19 cellular contexts compared by ENCODE assay signal in the genomic region with DNA sequence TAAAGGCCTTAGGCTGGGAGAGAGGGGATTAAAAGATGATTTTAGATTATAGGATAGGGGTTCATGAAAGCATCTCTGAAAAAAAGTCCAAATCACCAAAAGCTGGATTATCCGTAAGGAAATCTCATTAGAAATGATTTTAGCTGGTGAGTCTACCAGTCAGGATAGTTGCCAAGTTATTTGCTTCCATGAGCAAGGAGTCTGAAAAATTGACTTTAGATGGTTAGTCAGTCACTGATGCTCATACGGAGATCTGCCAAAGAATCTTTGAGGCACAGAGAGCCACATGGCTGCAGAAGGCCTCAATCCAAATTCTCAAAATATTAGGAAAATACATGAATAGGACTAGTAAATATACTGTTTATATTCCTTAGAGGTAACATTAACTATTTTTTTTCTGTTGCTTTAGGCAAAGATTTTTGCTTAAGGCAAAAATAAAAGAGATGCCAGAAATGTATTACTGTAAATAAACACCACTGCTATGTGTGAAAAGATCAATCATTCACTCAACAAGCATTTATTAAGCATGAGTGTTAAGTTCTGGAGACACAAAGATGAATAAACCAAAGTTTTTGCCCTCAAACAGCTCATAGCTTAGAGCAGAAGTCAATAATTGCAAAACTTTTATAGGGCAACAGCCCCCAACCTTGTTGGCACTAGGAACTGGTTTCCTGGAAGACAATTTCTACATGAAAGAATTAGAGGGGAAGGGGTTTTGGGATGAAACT.
"Had no signal": no experiment of that assay in that cellular context is flagged by ENCODE, and none has a peak within 500 bp of the region (broad histone marks: within the 10 kb centered on the region; RNA-seq: fewer than 3 reads in every experiment).

No MANE protein-coding gene starts in this region.

- H3K4me3 ChIP-seq: dorsolateral prefrontal cortex, left lung, mucosa of descending colon, psoas muscle, suprapubic skin had no signal

- DNase-seq: activated CD4-positive, alpha-beta T cell treated with anti-CD3 and anti-CD28 coated beads, Interleukin-2, amount 50 U/mL, for 1 hour; activated effector memory CD4-positive, alpha-beta T cell treated with Interleukin-2 at 50 U/mL for 16 hours; amygdala; dorsolateral prefrontal cortex; foreskin melanocyte; head of caudate nucleus; left lung; mucosa of descending colon; natural killer cell; occipital lobe; psoas muscle; stimulated activated CD4-positive, alpha-beta T cell treated with anti-CD3 and anti-CD28 coated beads, Interleukin-12 subunit alpha, Interleukin-12 subunit beta, amount 100 ng/mL, for 4 hours; stimulated activated CD4-positive, alpha-beta T cell treated with anti-CD3 and anti-CD28 coated beads, Interleukin-2, amount 100 ng/mL, for 48 hours; stimulated activated naive CD4-positive, alpha-beta T cell treated with Interleukin-2 at 50 U/mL for 16 hours had no signal

- H3K27me3 ChIP-seq: dorsolateral prefrontal cortex, left lung, suprapubic skin had no signal

- ATAC-seq: activated naive CD4-positive, alpha-beta T cell treated with anti-CD3 and anti-CD28 coated beads, Interleukin-2, amount 50 U/mL, for 72 hours; left lung; mucosa of descending colon; natural killer cell; psoas muscle; sciatic nerve had no signal

- H3K4me3 Mint-ChIP-seq: natural killer cell; T-helper 1 cell treated with Interleukin-12 subunit alpha and Interleukin-12 subunit beta and Interleukin-4 antibody, amounts not matched to agents 30 μg/mL and 1 μg/mL, for 36 hours; type B pancreatic cell had no signal

- H3K36me3 Mint-ChIP-seq: activated naive CD4-positive, alpha-beta T cell treated with anti-CD3 and anti-CD28 coated beads, Interleukin-2, amount 50 U/mL, for 72 hours; natural killer cell; type B pancreatic cell had no signal

- H3K9me3 Mint-ChIP-seq: activated naive CD4-positive, alpha-beta T cell treated with anti-CD3 and anti-CD28 coated beads, Interleukin-2, amount 50 U/mL, for 72 hours; natural killer cell; T-helper 1 cell treated with Interleukin-12 subunit alpha and Interleukin-12 subunit beta and Interleukin-4 antibody, amounts not matched to agents 30 μg/mL and 1 μg/mL, for 36 hours; type B pancreatic cell had no signal

- H3K36me3 ChIP-seq: left lung, suprapubic skin had no signal

- H3K4me1 Mint-ChIP-seq: natural killer cell had no signal

- H3K27ac ChIP-seq: dorsolateral prefrontal cortex, left lung, psoas muscle, suprapubic skin had no signal

- H3K4me1 ChIP-seq: left lung, psoas muscle, suprapubic skin had no signal

- H3K27ac Mint-ChIP-seq: activated naive CD4-positive, alpha-beta T cell treated with anti-CD3 and anti-CD28 coated beads, Interleukin-2, amount 50 U/mL, for 72 hours; natural killer cell; T-helper 1 cell treated with Interleukin-12 subunit alpha and Interleukin-12 subunit beta and Interleukin-4 antibody, amounts not matched to agents 30 μg/mL and 1 μg/mL, for 36 hours; type B pancreatic cell had no signal

- H3K9me3 ChIP-seq: left lung, mucosa of descending colon, psoas muscle, suprapubic skin had no signal

- H3K27me3 Mint-ChIP-seq: type B pancreatic cell had no signal
